Comparison of ENCODE assay signal across 1 cellular context in genomic region chr18:23970161-23971153, GRCh38.
TF ChIP-seq lines count a peak whose summit lies in the region.

No MANE protein-coding gene starts in this region.

TF ChIP-seq in HepG2, 621 proteins besides CTCF, POLR2A, EP300 and RAD21:
- TF ChIP-seq ATF4 (CRISPR knock-in tag; IDR thresholded peaks at IDR 0.05) (no peak), KMT2A (CRISPR knock-in tag; IDR thresholded peaks at IDR 0.05) (no peak), FIP1L1 (IDR thresholded peaks at IDR 0.05; ENCODE audit: borderline replicate concordance, insufficient read depth, low read depth, low read length) (no peak), ZNF784 (CRISPR knock-in tag; IDR thresholded peaks at IDR 0.05; ENCODE audit: borderline replicate concordance) (no peak)
TF ChIP-seq in HepG2: peak in this region for 0.
